In genomic region chr19:50820549-50821247, GRCh38 we compare ENCODE assay signal across 8 cellular contexts. TPM values are rescaled to one million over a fixed set of nuclear protein-coding genes. Genes with fewer than 3 reads are reported as not detected.
A peak's percentile ranks its signal among the peaks of the same experiment; 100 is the strongest.
DNase-seq lines count a peak whose midpoint lies in the region; FAIRE-seq and TF ChIP-seq lines count a peak whose summit lies in the region.

No MANE protein-coding gene starts in this region.

- no peak for TF ChIP-seq CTCF in WERI-Rb-1 (IDR thresholded peaks at IDR 0.05; ENCODE audit: low read depth, low read length)
- no peak for TF ChIP-seq CTCF in keratinocyte (optimal IDR thresholded peaks at IDR 0.05 in 1 of 3, IDR thresholded peaks at IDR 0.05 in 1 of 3, conservative IDR thresholded peaks at IDR 0.05 in 1 of 3; ENCODE audit: extremely low read depth in 1 of 3, insufficient read depth in 2 of 3, low read length in 3 of 3)

- H3K4me1 ChIP-seq in BLaER1 treated with 17β-estradiol and CSF1 and Interleukin-3, amounts not matched to agents 10 nM and 100 nM, result peaks cover 52 to 76% (median 73%) of the 10 kb centered on the region in 10 experiments
- H3K4me1 ChIP-seq in keratinocyte (ENCODE audit: control insufficient read depth, extremely low read depth, insufficient read depth, low read length), result peaks cover 6% of the 10 kb centered on the region

- H2AFZ ChIP-seq in keratinocyte (ENCODE audit: control insufficient read depth, low read length), result peak overlapping the region; percentile 10

- no peaks in the 10 kb centered on the region for H3K9me1 ChIP-seq in keratinocyte (ENCODE audit: control insufficient read depth, extremely low read depth, insufficient read depth, low read length)

- FAIRE-seq in keratinocyte (lab: Jason Lieb, UNC) (no peak), RCC 7860 (lab: Jason Lieb, UNC) (no peak)

- H3K27ac ChIP-seq in BLaER1 treated with 17β-estradiol and CSF1 and Interleukin-3, amounts not matched to agents 10 nM and 100 nM, result peak overlapping the region; percentile 51 to 78 (median 66); a peak in 20 of 22 replicates
- H3K27ac ChIP-seq in WERI-Rb-1, result no peak overlapping the region
- no peak overlapping the region for H3K27ac ChIP-seq in keratinocyte (ENCODE audit: control insufficient read depth, insufficient read depth, low read length)

- dilution Hi-C loops in keratinocyte (cut with MboI; ENCODE audit: extremely low pct_ligation_motif_present, low sequenced_read_pairs), result no loop called here

- H3K79me2 ChIP-seq in keratinocyte (ENCODE audit: control insufficient read depth, insufficient read depth, low read length), result no peaks in the 10 kb centered on the region

- 0 out of 22 replicates have a peak, but pooled peaks cover 0 to 1% (median 0%) of the 10 kb centered on the region in 11 experiments for H3K9me3 ChIP-seq in BLaER1 treated with 17β-estradiol and CSF1 and Interleukin-3, amounts not matched to agents 10 nM and 100 nM (replicated peaks in 1 of 11)
- H3K9me3 ChIP-seq in WERI-Rb-1 (ENCODE audit: severe bottlenecking), result peaks cover 2% of the 10 kb centered on the region
- H3K9me3 ChIP-seq in keratinocyte (ENCODE audit: control insufficient read depth, low read depth, low read length), result no peaks in the 10 kb centered on the region

- DNase-seq in WERI-Rb-1 (peak; percentile 65), keratinocyte (ENCODE audit: low read depth, low spot score) (no peak), NAMALWA (ENCODE audit: low spot score) (no peak), RCC 7860 (ENCODE audit: low spot score) (no peak), NCI-H510A treated with DMSO at 0.1 percent for 48 hours (lab: John Stamatoyannopoulos, UW) (no peak), superior temporal gyrus (ENCODE audit: extremely low spot score) (no peak)

- H4K20me1 ChIP-seq in BLaER1 treated with 17β-estradiol and CSF1 and Interleukin-3, amounts not matched to agents 10 nM and 100 nM, result no peaks in the 10 kb centered on the region
- no peaks in the 10 kb centered on the region for H4K20me1 ChIP-seq in keratinocyte (ENCODE audit: control insufficient read depth, extremely low read depth, insufficient read depth, low read length)

- H3K4me3 ChIP-seq in BLaER1 treated with 17β-estradiol and CSF1 and Interleukin-3, amounts not matched to agents 10 nM and 100 nM, result peak overlapping the region; percentile 26 to 63 (median 44); a peak in 16 of 20 replicates
- H3K4me3 ChIP-seq in WERI-Rb-1 (ENCODE audit: low read depth, low read length), result peak overlapping the region; percentile 15; the same call in 1 of the 2 replicates
- H3K4me3 ChIP-seq in keratinocyte (ENCODE audit: control insufficient read depth in 2 of 3, extremely low read depth in 1 of 3, insufficient read depth in 2 of 3, low read depth in 1 of 3, low read length in 3 of 3), result no peak overlapping the region

- peak overlapping the region; percentile 57 to 72 (median 70); a peak in 19 of 22 replicates for H3K9ac ChIP-seq in BLaER1 treated with 17β-estradiol and CSF1 and Interleukin-3, amounts not matched to agents 10 nM and 100 nM
- no peak overlapping the region for H3K9ac ChIP-seq in keratinocyte (ENCODE audit: control insufficient read depth, extremely low read depth, insufficient read depth, low read length)

- H3K27me3 ChIP-seq in BLaER1 treated with 17β-estradiol and CSF1 and Interleukin-3, amounts not matched to agents 10 nM and 100 nM, result no peaks in the 10 kb centered on the region
- peaks cover 10% of the 10 kb centered on the region for H3K27me3 ChIP-seq in WERI-Rb-1 (ENCODE audit: insufficient read depth, low read depth, severe bottlenecking)
- peaks cover 33% of the 10 kb centered on the region for H3K27me3 ChIP-seq in keratinocyte (ENCODE audit: control insufficient read depth, extremely low read depth, insufficient read depth, low read length)

- H3K4me2 ChIP-seq in BLaER1 treated with 17β-estradiol and CSF1 and Interleukin-3, amounts not matched to agents 10 nM and 100 nM, result peak overlapping the region; percentile 85 to 98 (median 94)
- H3K4me2 ChIP-seq in keratinocyte (ENCODE audit: control insufficient read depth, extremely low read depth, insufficient read depth, low read depth, low read length), result peak overlapping the region; percentile 52

- TF ChIP-seq POLR2A in GM18526 (IDR thresholded peaks at IDR 0.05; ENCODE audit: extremely low read depth, insufficient read length), result peak; percentile 30

- H3K36me3 ChIP-seq in BLaER1 treated with 17β-estradiol and CSF1 and Interleukin-3, amounts not matched to agents 10 nM and 100 nM, result no peaks in the 10 kb centered on the region
- H3K36me3 ChIP-seq in WERI-Rb-1, result no peaks in the 10 kb centered on the region
- no peaks in the 10 kb centered on the region for H3K36me3 ChIP-seq in keratinocyte (ENCODE audit: control insufficient read depth in 2 of 2, extremely low read depth in 1 of 2, insufficient read depth in 2 of 2, low read length in 2 of 2)

RNA-seq across cellular contexts. Expression of gene KLK1, which starts 2.9 kb away (rescaled TPM):
- 0.10 to 0.39 TPM (median 0.31 TPM) in 3 replicates for polyA plus RNA-seq in keratinocyte
- 5.6 TPM for polyA plus RNA-seq in keratinocyte (2011; ENCODE audit: low read depth)
- polyA plus RNA-seq in keratinocyte (2011; cell fraction: cytosol; rRNA removed), result 0.09 and 0.18 TPM in 2 replicates
- polyA plus RNA-seq in keratinocyte (2011; cell fraction: nucleus; rRNA removed), result 0.37 and 0.61 TPM in 2 replicates
- polyA plus RNA-seq in keratinocyte (2012; ENCODE audit: low replicate concordance), result 0.25 and 11.3 TPM in 2 replicates
- polyA minus RNA-seq in keratinocyte, result 0.48 to 0.66 TPM in 2 of 3 replicates, not detected in the other
- polyA minus RNA-seq in keratinocyte (2011; cell fraction: cytosol; rRNA and poly(A)+ RNA removed), result not detected
- polyA minus RNA-seq in keratinocyte (2011; cell fraction: nucleus; rRNA and poly(A)+ RNA removed), result not detected in 2 replicates

RNA-seq across cellular contexts. Expression of gene KLK15, which starts 12.7 kb away (rescaled TPM):
- not detected in 3 replicates for polyA plus RNA-seq in keratinocyte
- polyA plus RNA-seq in keratinocyte (2011; ENCODE audit: low read depth), result not detected
- polyA plus RNA-seq in keratinocyte (2011; cell fraction: cytosol; rRNA removed), result not detected in 2 replicates
- not detected in 2 replicates for polyA plus RNA-seq in keratinocyte (2011; cell fraction: nucleus; rRNA removed)
- not detected in 2 replicates for polyA plus RNA-seq in keratinocyte (2012; ENCODE audit: low replicate concordance)
- polyA minus RNA-seq in keratinocyte, result not detected in 3 replicates
- polyA minus RNA-seq in keratinocyte (2011; cell fraction: cytosol; rRNA and poly(A)+ RNA removed), result not detected
- polyA minus RNA-seq in keratinocyte (2011; cell fraction: nucleus; rRNA and poly(A)+ RNA removed), result not detected in 2 replicates

RNA-seq across cellular contexts. Expression of gene ACP4, which starts 30.5 kb away (rescaled TPM):
- not detected in 3 replicates for polyA plus RNA-seq in keratinocyte
- not detected for polyA plus RNA-seq in keratinocyte (2011; ENCODE audit: low read depth)
- polyA plus RNA-seq in keratinocyte (2011; cell fraction: cytosol; rRNA removed), result not detected in 2 replicates
- not detected in 2 replicates for polyA plus RNA-seq in keratinocyte (2011; cell fraction: nucleus; rRNA removed)
- polyA plus RNA-seq in keratinocyte (2012; ENCODE audit: low replicate concordance), result not detected in 2 replicates
- polyA minus RNA-seq in keratinocyte, result not detected in 3 replicates
- not detected for polyA minus RNA-seq in keratinocyte (2011; cell fraction: cytosol; rRNA and poly(A)+ RNA removed)
- polyA minus RNA-seq in keratinocyte (2011; cell fraction: nucleus; rRNA and poly(A)+ RNA removed), result not detected in 2 replicates

RNA-seq across cellular contexts. Expression of gene KLK3, which starts 34.0 kb away (rescaled TPM):
- polyA plus RNA-seq in keratinocyte, result not detected in 3 replicates
- not detected for polyA plus RNA-seq in keratinocyte (2011; ENCODE audit: low read depth)
- not detected in 2 replicates for polyA plus RNA-seq in keratinocyte (2011; cell fraction: cytosol; rRNA removed)
- not detected in 2 replicates for polyA plus RNA-seq in keratinocyte (2011; cell fraction: nucleus; rRNA removed)
- not detected in 2 replicates for polyA plus RNA-seq in keratinocyte (2012; ENCODE audit: low replicate concordance)
- polyA minus RNA-seq in keratinocyte, result not detected in 3 replicates
- polyA minus RNA-seq in keratinocyte (2011; cell fraction: cytosol; rRNA and poly(A)+ RNA removed), result not detected
- not detected in 2 replicates for polyA minus RNA-seq in keratinocyte (2011; cell fraction: nucleus; rRNA and poly(A)+ RNA removed)

RNA-seq across cellular contexts. Expression of gene GPR32, which starts 50.4 kb away (rescaled TPM):
- not detected in 3 replicates for polyA plus RNA-seq in keratinocyte
- not detected for polyA plus RNA-seq in keratinocyte (2011; ENCODE audit: low read depth)
- polyA plus RNA-seq in keratinocyte (2011; cell fraction: cytosol; rRNA removed), result not detected in 2 replicates
- not detected in 2 replicates for polyA plus RNA-seq in keratinocyte (2011; cell fraction: nucleus; rRNA removed)
- polyA plus RNA-seq in keratinocyte (2012; ENCODE audit: low replicate concordance), result not detected in 2 replicates
- polyA minus RNA-seq in keratinocyte, result not detected in 3 replicates
- polyA minus RNA-seq in keratinocyte (2011; cell fraction: cytosol; rRNA and poly(A)+ RNA removed), result not detected
- polyA minus RNA-seq in keratinocyte (2011; cell fraction: nucleus; rRNA and poly(A)+ RNA removed), result not detected in 2 replicates

Comparison
In these comparisons a context has a peak if more than half of its experiments do, and no peak if none do; other contexts are left out.
1. H3K27ac ChIP-seq: peak in BLaER1 treated with 17β-estradiol and CSF1 and Interleukin-3, amounts not matched to agents 10 nM and 100 nM (11 of 11); none in WERI-Rb-1 (single experiment) and keratinocyte (single experiment).
2. H3K4me3 ChIP-seq: peak in BLaER1 treated with 17β-estradiol and CSF1 and Interleukin-3, amounts not matched to agents 10 nM and 100 nM (10 of 10) and WERI-Rb-1 (single experiment); none in keratinocyte (0 of 3).